1 cellular context compared by ENCODE assay signal in the genomic region with DNA sequence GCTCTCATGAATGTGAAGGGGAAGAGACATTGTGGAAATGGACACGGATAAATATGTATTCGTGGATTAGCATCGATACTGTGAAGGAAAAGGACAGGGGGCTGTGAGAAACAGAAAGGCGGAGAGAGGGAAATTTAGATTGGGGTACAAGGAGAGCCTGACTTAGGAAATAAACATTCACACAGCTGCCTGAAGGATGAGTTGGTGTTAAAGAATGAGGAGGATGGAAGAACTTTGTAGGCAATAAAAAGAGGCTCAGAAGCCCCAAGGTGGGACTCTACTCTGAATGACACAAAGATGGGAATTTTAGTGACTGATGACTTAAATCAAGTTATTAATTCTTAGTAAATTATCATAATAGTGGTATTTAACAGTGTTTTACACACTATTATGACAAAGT.
TF ChIP-seq lines count a peak whose summit lies in the region.

No MANE protein-coding gene starts in this region.

TF ChIP-seq in IMR-90, 13 proteins besides CTCF, POLR2A, EP300 and RAD21 (continued from another document):
- no peak for TF ChIP-seq MAZ (IDR thresholded peaks at IDR 0.05; ENCODE audit: borderline replicate concordance, low read depth, low read length)
- TF ChIP-seq FOS (IDR thresholded peaks at IDR 0.05; ENCODE audit: low read depth, low read length) = no peak
- no peak for TF ChIP-seq RCOR1 (IDR thresholded peaks at IDR 0.05; ENCODE audit: insufficient replicate concordance, low read length)
- TF ChIP-seq MXI1 (IDR thresholded peaks at IDR 0.05; ENCODE audit: borderline replicate concordance, low read depth, low read length) = no peak
- TF ChIP-seq MAFK (IDR thresholded peaks at IDR 0.05; ENCODE audit: low read depth, low read length) = no peak
